In genomic region chr22:35030112-35030511, GRCh38 we compare ENCODE assay signal across 15 cellular contexts. TPM values are rescaled to one million over a fixed set of nuclear protein-coding genes. Genes with fewer than 3 reads are reported as not detected.
"Had no signal": no experiment of that assay in that cellular context is flagged by ENCODE, and none has a peak within 500 bp of the region (broad histone marks: within the 10 kb centered on the region; RNA-seq: fewer than 3 reads in every experiment).

No MANE protein-coding gene starts in this region.

RNA-seq across cellular contexts. Expression of gene ISX, which starts 35.8 kb away (rescaled TPM):
- total RNA-seq: activated B cell treated with CpG ODN at 0.5 μM for 24 hours; activated CD4-positive, alpha-beta memory T cell treated with anti-CD3 and anti-CD28 coated beads for 36 hours; activated CD4-positive, alpha-beta memory T cell treated with anti-CD3 and anti-CD28 coated beads, Interleukin-2, amount 10 ng/mL, durations not matched to agents 7 days and 5 days; activated CD4-positive, alpha-beta T cell treated with anti-CD3 and anti-CD28 coated beads for 36 hours; activated CD4-positive, alpha-beta T cell treated with anti-CD3 and anti-CD28 coated beads, Interleukin-2, amount 10 ng/mL, durations not matched to agents 24 days and 14 days; activated CD4-positive, alpha-beta T cell treated with anti-CD3 and anti-CD28 coated beads, Interleukin-2, amount 10 ng/mL, durations not matched to agents 7 days and 5 days; activated CD8-positive, alpha-beta memory T cell treated with anti-CD3 and anti-CD28 coated beads for 36 hours; activated CD8-positive, alpha-beta memory T cell treated with anti-CD3 and anti-CD28 coated beads, Interleukin-2, amount 10 ng/mL, durations not matched to agents 7 days and 5 days; activated CD8-positive, alpha-beta T cell treated with anti-CD3 and anti-CD28 coated beads for 36 hours; activated CD8-positive, alpha-beta T cell treated with anti-CD3 and anti-CD28 coated beads, Interleukin-2, amount 10 ng/mL, durations not matched to agents 7 days and 5 days; T-cell; T-helper 1 cell treated with Interleukin-12 subunit alpha and Interleukin-12 subunit beta and Interleukin-4 antibody, amounts not matched to agents 30 ng/mL and 1 ng/mL, for 36 hours; T-helper 17 cell; T-helper 2 cell treated with Interferon-gamma antibody and Interleukin-4, amounts not matched to agents 100 ng/mL and 5 ng/mL, for 36 hours; WTC11 had no signal
